ENCODE assay signal across 14 cellular contexts in the genomic region with DNA sequence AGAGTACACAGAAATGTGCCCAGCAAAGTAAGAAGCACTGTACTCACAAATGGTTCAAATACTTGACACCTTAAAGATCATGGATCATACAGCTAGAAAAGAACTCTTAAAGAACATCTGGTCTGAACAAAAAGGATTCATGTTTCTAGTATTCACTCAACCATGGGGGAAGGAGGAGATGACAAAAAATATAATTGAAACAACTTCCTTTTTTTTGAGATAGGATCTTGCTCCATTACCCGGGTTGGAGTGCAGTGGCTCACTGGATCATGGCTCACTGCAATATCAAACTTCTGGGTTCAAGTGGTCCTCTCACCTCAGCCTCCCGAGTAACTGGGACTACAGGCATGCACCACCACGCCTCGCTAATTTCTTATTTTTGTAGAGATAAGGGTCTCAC. TPM values are rescaled to one million over a fixed set of nuclear protein-coding genes. Genes with fewer than 3 reads are reported as not detected.
A peak's percentile ranks its signal among the peaks of the same experiment; 100 is the strongest.
DNase-seq lines count a peak whose midpoint lies in the region; ATAC-seq and TF ChIP-seq lines count a peak whose summit lies in the region.
"Had no signal": no experiment of that assay in that cellular context is flagged by ENCODE, and none has a peak within 500 bp of the region (broad histone marks: within the 10 kb centered on the region; RNA-seq: fewer than 3 reads in every experiment).

No MANE protein-coding gene starts in this region.

- ATAC-seq in activated naive CD8-positive, alpha-beta T cell treated with anti-CD3 and anti-CD28 coated beads, Interleukin-2, amount 10 ng/mL, durations not matched to agents 7 days and 5 days (ENCODE audit: low read depth), result no peak
- ATAC-seq in HG02840 (IDR thresholded peaks at IDR 0.05; ENCODE audit: low FRiP score, unreplicated experiment), result no peak

- H3K9me3 ChIP-seq in Loucy (ENCODE audit: insufficient read depth, low read depth, low read length) (no peaks in the 10 kb centered on the region), trophoblast cell (ENCODE audit: insufficient read depth, low read depth, low read length) (peaks cover 2% of the 10 kb centered on the region), Caco-2 (no peaks in the 10 kb centered on the region)
- H3K9me3 ChIP-seq: SJCRH30, tibial nerve had no signal

- H4K12ac ChIP-seq in trophoblast cell (ENCODE audit: low read depth, low read length), result no peak overlapping the region

- no peak overlapping the region for H3K23ac ChIP-seq in trophoblast cell (ENCODE audit: low read length)

- no peak overlapping the region for H2AK5ac ChIP-seq in trophoblast cell (ENCODE audit: low read length)

- no peak overlapping the region for H3K27ac ChIP-seq in trophoblast cell (ENCODE audit: low read depth, low read length)
- H3K27ac ChIP-seq: SJCRH30 had no signal

- peaks cover 98% of the 10 kb centered on the region for H4K20me1 ChIP-seq in Loucy (ENCODE audit: insufficient read depth, low read length, poor library complexity, severe bottlenecking)

- DNase-seq in activated CD4-positive, alpha-beta T cell treated with anti-CD3 and anti-CD28 coated beads, Interleukin-2, amount 10 ng/mL, durations not matched to agents 24 days and 14 days, result no peak
- DNase-seq in activated CD4-positive, alpha-beta T cell treated with anti-CD3 and anti-CD28 coated beads, Interleukin-2, amount 50 U/mL, for 4 hours, result no peak
- no peak for DNase-seq in activated naive CD8-positive, alpha-beta T cell treated with anti-CD3 and anti-CD28 coated beads, Interleukin-2, amount 10 ng/mL, durations not matched to agents 7 days and 5 days
- DNase-seq in trophoblast cell (no peak), activated gamma-delta T cell (lab: John Stamatoyannopoulos, UW) (no peak), Caco-2 (no peak)
- DNase-seq: activated effector memory CD4-positive, alpha-beta T cell treated with Interleukin-2 at 50 U/mL for 16 hours; caudate nucleus; NCI-H1694 treated with DMSO at 0.1 percent for 48 hours; nucleus accumbens; SJCRH30 had no signal

- CTCF ChIA-PET in Caco-2 (lab: Charles Lee), result no interaction called here

- H4K8ac ChIP-seq in trophoblast cell (ENCODE audit: low read depth, low read length), result no peak overlapping the region

- H4K91ac ChIP-seq in trophoblast cell (ENCODE audit: low read depth, low read length), result no peak overlapping the region

- H3K4me1 Mint-ChIP-seq in activated CD4-positive, alpha-beta T cell treated with anti-CD3 and anti-CD28 coated beads, Interleukin-2, amount 10 ng/mL, durations not matched to agents 24 days and 14 days, result peaks cover 60% of the 10 kb centered on the region
- peaks cover 52% of the 10 kb centered on the region for H3K4me1 Mint-ChIP-seq in activated naive CD8-positive, alpha-beta T cell treated with anti-CD3 and anti-CD28 coated beads, Interleukin-2, amount 10 ng/mL, durations not matched to agents 7 days and 5 days
- H3K4me1 Mint-ChIP-seq in Caco-2 (ENCODE audit: low read depth, unreplicated experiment), result peaks cover 43% of the 10 kb centered on the region

- no peak overlapping the region for H3K18ac ChIP-seq in trophoblast cell (ENCODE audit: low read length)

- no peak overlapping the region for H2BK5ac ChIP-seq in trophoblast cell (ENCODE audit: low read depth, low read length, poor library complexity)

- H2BK120ac ChIP-seq in trophoblast cell (ENCODE audit: insufficient read depth, low read length, poor library complexity), result no peak overlapping the region

- peak overlapping the region; percentile 65 for H3K4me3 ChIP-seq in Loucy (ENCODE audit: low read length, poor library complexity, severe bottlenecking)
- no peak overlapping the region for H3K4me3 ChIP-seq in trophoblast cell (ENCODE audit: low read depth, low read length)
- H3K4me3 ChIP-seq in Caco-2 (ENCODE audit: low read depth, low read length), result no peak overlapping the region
- H3K4me3 ChIP-seq: SJCRH30, tibial nerve had no signal

- H3F3A ChIP-seq in Loucy (ENCODE audit: low read depth), result no peaks in the 10 kb centered on the region

- H3K14ac ChIP-seq in trophoblast cell (ENCODE audit: low read length), result no peak overlapping the region

- no peak overlapping the region for H3K9ac ChIP-seq in Loucy (ENCODE audit: low read depth, low read length, poor library complexity, severe bottlenecking)
- no peak overlapping the region for H3K9ac ChIP-seq in trophoblast cell (ENCODE audit: low read length)

- H3K4me1 ChIP-seq in Loucy (ENCODE audit: insufficient read depth, low read length, poor library complexity, severe bottlenecking) (peaks cover 53% of the 10 kb centered on the region), trophoblast cell (ENCODE audit: control insufficient read depth in 1 of 2, insufficient read depth in 2 of 2, low read length in 2 of 2) (peaks cover 3 to 7% of the 10 kb centered on the region in 2 experiments), Caco-2 (peaks cover 45% of the 10 kb centered on the region)

- peak overlapping the region; percentile 55 for H3K4me3 Mint-ChIP-seq in activated CD4-positive, alpha-beta T cell treated with anti-CD3 and anti-CD28 coated beads, Interleukin-2, amount 10 ng/mL, durations not matched to agents 24 days and 14 days
- H3K4me3 Mint-ChIP-seq in activated naive CD8-positive, alpha-beta T cell treated with anti-CD3 and anti-CD28 coated beads, Interleukin-2, amount 10 ng/mL, durations not matched to agents 7 days and 5 days, result peak overlapping the region; percentile 13
- no peak overlapping the region for H3K4me3 Mint-ChIP-seq in Caco-2 (ENCODE audit: unreplicated experiment)

- H3K79me2 ChIP-seq in Loucy (ENCODE audit: insufficient read depth, low read length) (peaks cover 99% of the 10 kb centered on the region), trophoblast cell (ENCODE audit: control insufficient read depth, insufficient read depth, low read length, poor library complexity) (peaks cover 21% of the 10 kb centered on the region)

- peaks cover 2% of the 10 kb centered on the region for H3K79me1 ChIP-seq in trophoblast cell (ENCODE audit: low read length)

- H3K27me3 ChIP-seq in Loucy (ENCODE audit: insufficient read depth, low read length, poor library complexity, severe bottlenecking), result no peaks in the 10 kb centered on the region
- H3K27me3 ChIP-seq in trophoblast cell (ENCODE audit: insufficient read depth, low read length), result no peaks in the 10 kb centered on the region
- no peaks in the 10 kb centered on the region for H3K27me3 ChIP-seq in Caco-2 (replicated peaks; ENCODE audit: control insufficient read depth, insufficient read depth, low read length)
- H3K27me3 ChIP-seq: SJCRH30, tibial nerve had no signal

- BruUV-seq in Caco-2 (replicated peaks; lab: Mats Ljungman, UMichigan), result no TSS peak

- H3K27me3 Mint-ChIP-seq in activated CD4-positive, alpha-beta T cell treated with anti-CD3 and anti-CD28 coated beads, Interleukin-2, amount 10 ng/mL, durations not matched to agents 24 days and 14 days, result no peaks in the 10 kb centered on the region
- H3K27me3 Mint-ChIP-seq in activated naive CD8-positive, alpha-beta T cell treated with anti-CD3 and anti-CD28 coated beads, Interleukin-2, amount 10 ng/mL, durations not matched to agents 7 days and 5 days, result no peaks in the 10 kb centered on the region
- H3K27me3 Mint-ChIP-seq in Caco-2 (ENCODE audit: insufficient read depth, unreplicated experiment), result no peaks in the 10 kb centered on the region

- intact Hi-C loops in activated CD4-positive, alpha-beta T cell treated with anti-CD3 and anti-CD28 coated beads, Interleukin-2, amount 10 ng/mL, durations not matched to agents 24 days and 14 days (cut with micrococcal nuclease), result no loop called here
- intact Hi-C loops in Caco-2 (cut with micrococcal nuclease; ENCODE audit: unreplicated experiment), result no loop called here

- H2BK12ac ChIP-seq in trophoblast cell (ENCODE audit: low read length), result no peak overlapping the region

- H3K36me3 Mint-ChIP-seq in activated CD4-positive, alpha-beta T cell treated with anti-CD3 and anti-CD28 coated beads, Interleukin-2, amount 10 ng/mL, durations not matched to agents 24 days and 14 days (ENCODE audit: low read depth), result peaks cover 79% of the 10 kb centered on the region
- H3K36me3 Mint-ChIP-seq in activated naive CD8-positive, alpha-beta T cell treated with anti-CD3 and anti-CD28 coated beads, Interleukin-2, amount 10 ng/mL, durations not matched to agents 7 days and 5 days, result peaks cover 49% of the 10 kb centered on the region
- H3K36me3 Mint-ChIP-seq in Caco-2 (ENCODE audit: insufficient read depth, unreplicated experiment), result peaks cover 90% of the 10 kb centered on the region

- TF ChIP-seq CTCF in Loucy (conservative IDR thresholded peaks at IDR 0.05; ENCODE audit: low read length) (no peak), Caco-2 (IDR thresholded peaks at IDR 0.05; ENCODE audit: insufficient read depth in 1 of 2, low read depth in 1 of 2, low read length in 1 of 2, severe bottlenecking in 1 of 2, unreplicated experiment in 1 of 2) (no peak)

- no peaks in the 10 kb centered on the region for H3K9me3 Mint-ChIP-seq in activated CD4-positive, alpha-beta T cell treated with anti-CD3 and anti-CD28 coated beads, Interleukin-2, amount 10 ng/mL, durations not matched to agents 24 days and 14 days
- no peaks in the 10 kb centered on the region for H3K9me3 Mint-ChIP-seq in activated naive CD8-positive, alpha-beta T cell treated with anti-CD3 and anti-CD28 coated beads, Interleukin-2, amount 10 ng/mL, durations not matched to agents 7 days and 5 days
- no peaks in the 10 kb centered on the region for H3K9me3 Mint-ChIP-seq in Caco-2 (ENCODE audit: unreplicated experiment)

- POLR2A ChIA-PET in activated naive CD8-positive, alpha-beta T cell treated with anti-CD3 and anti-CD28 coated beads, Interleukin-2, amount 10 ng/mL, durations not matched to agents 7 days and 5 days (lab: Charles Lee), result no interaction called here
- POLR2A ChIA-PET in Caco-2 (lab: Charles Lee), result no interaction called here

- peak overlapping the region; percentile 95 for H3K4me2 ChIP-seq in Loucy (ENCODE audit: low read depth, low read length, poor library complexity, severe bottlenecking)
- no peak overlapping the region for H3K4me2 ChIP-seq in trophoblast cell (ENCODE audit: low read length)

- H3K9me2 ChIP-seq in Loucy (replicated peaks; ENCODE audit: low read depth, low read length), result no peaks in the 10 kb centered on the region

- H2AFZ ChIP-seq in Loucy (ENCODE audit: low read length) (no peak overlapping the region), trophoblast cell (ENCODE audit: insufficient read depth, low read length, poor library complexity) (no peak overlapping the region)

- peak overlapping the region; percentile 99 for H3K4ac ChIP-seq in trophoblast cell (ENCODE audit: low read depth, low read length)

- H3K36me3 ChIP-seq in Loucy (ENCODE audit: insufficient read depth, low read length) (peaks cover 33% of the 10 kb centered on the region), trophoblast cell (ENCODE audit: control insufficient read depth in 1 of 2, insufficient read depth in 2 of 2, low read length in 2 of 2) (peaks cover 11 to 21% of the 10 kb centered on the region in 2 experiments), Caco-2 (ENCODE audit: control insufficient read depth, insufficient read depth, low read length) (peaks cover 2% of the 10 kb centered on the region; the same call in 1 of the 2 replicates)

- peak overlapping the region; percentile 52 for H3K27ac Mint-ChIP-seq in activated CD4-positive, alpha-beta T cell treated with anti-CD3 and anti-CD28 coated beads, Interleukin-2, amount 10 ng/mL, durations not matched to agents 24 days and 14 days
- peak overlapping the region; percentile 22 for H3K27ac Mint-ChIP-seq in activated naive CD8-positive, alpha-beta T cell treated with anti-CD3 and anti-CD28 coated beads, Interleukin-2, amount 10 ng/mL, durations not matched to agents 7 days and 5 days
- no peak overlapping the region for H3K27ac Mint-ChIP-seq in Caco-2 (ENCODE audit: unreplicated experiment)

- no CpG with 5 or more reads among the region's 4 CpGs for WGBS in trophoblast cell (ENCODE audit: extremely low coverage, insufficient coverage, insufficient read length)

RNA-seq across cellular contexts. Expression of gene DHX15, which starts 6.0 kb away (rescaled TPM):
- total RNA-seq in activated CD4-positive, alpha-beta T cell treated with anti-CD3 and anti-CD28 coated beads, Interleukin-2, amount 10 ng/mL, durations not matched to agents 24 days and 14 days, result 263 and 265 TPM in 2 replicates
- total RNA-seq in activated naive CD8-positive, alpha-beta T cell treated with anti-CD3 and anti-CD28 coated beads, Interleukin-2, amount 10 ng/mL, durations not matched to agents 7 days and 5 days, result 100 to 1,000 TPM; 169 to 177 TPM
- 129 TPM in 2 replicates for polyA plus RNA-seq in trophoblast cell (2013)
- 154 and 155 TPM in 2 replicates for total RNA-seq in Caco-2 (2022)
